In the genomic region with DNA sequence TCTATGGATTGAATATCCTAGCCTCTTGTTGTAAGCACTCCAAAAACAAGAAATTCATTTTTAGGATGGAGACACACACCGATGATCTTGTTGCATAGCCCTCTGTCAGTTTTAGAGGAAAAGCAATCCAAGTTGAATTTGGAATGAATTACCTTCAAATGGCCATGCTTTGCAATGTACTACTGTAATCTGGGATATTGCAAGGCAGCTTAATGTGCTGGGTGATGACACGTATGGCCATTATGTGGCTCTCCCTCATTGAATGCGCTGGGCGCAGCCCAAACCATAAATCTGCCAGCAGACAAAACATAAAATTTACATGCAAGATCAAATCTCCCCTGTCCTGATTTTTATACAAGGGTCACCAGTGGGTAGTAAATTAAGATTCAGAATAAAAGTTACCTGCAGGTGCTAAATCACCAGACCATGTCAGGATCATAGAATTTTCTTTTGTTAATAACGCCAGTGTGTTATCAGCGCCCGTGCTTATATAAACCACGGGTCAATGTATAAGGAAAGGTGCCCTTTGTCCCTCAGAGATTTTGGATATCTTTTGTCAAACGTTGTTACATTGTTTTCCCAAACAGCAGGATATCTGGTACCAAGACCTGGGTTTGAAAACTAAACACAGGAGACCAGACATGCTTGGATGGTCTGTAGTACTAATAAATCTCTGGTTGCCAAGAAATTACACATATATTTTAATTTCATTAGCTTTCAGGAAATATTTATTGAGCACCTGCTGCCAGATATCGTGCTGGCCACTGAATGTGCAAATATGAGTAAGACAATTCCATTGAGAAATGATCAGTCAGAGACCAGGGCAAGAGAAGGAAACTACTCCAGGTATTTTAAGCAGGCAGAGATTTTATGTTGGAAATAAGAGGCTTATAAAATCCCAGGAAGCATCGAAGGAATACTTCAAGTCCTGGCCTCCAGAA, we compare ENCODE assay signal across 1 cellular context.
TF ChIP-seq lines count a peak whose summit lies in the region.

No MANE protein-coding gene starts in this region.

TF ChIP-seq in HEK293, 187 proteins besides CTCF, POLR2A, EP300 and RAD21 (continued from another document and continues in another):
- TF ChIP-seq, protein P1, sequence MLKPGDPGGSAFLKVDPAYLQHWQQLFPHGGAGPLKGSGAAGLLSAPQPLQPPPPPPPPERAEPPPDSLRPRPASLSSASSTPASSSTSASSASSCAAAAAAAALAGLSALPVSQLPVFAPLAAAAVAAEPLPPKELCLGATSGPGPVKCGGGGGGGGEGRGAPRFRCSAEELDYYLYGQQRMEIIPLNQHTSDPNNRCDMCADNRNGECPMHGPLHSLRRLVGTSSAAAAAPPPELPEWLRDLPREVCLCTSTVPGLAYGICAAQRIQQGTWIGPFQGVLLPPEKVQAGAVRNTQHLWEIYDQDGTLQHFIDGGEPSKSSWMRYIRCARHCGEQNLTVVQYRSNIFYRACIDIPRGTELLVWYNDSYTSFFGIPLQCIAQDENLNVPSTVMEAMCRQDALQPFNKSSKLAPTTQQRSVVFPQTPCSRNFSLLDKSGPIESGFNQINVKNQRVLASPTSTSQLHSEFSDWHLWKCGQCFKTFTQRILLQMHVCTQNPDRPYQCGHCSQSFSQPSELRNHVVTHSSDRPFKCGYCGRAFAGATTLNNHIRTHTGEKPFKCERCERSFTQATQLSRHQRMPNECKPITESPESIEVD (tag by site-specific recombination; IDR thresholded peaks at IDR 0.05) = peak; percentile 85
- peak; percentile 70 for TF ChIP-seq OSR2 (tag by site-specific recombination; IDR thresholded peaks at IDR 0.05)
- TF ChIP-seq ZNF416 (tag by site-specific recombination; IDR thresholded peaks at IDR 0.05) = no peak
- no peak for TF ChIP-seq SETDB1 (IDR thresholded peaks at IDR 0.05; ENCODE audit: insufficient read length, low read length)
- TF ChIP-seq, protein P2, sequence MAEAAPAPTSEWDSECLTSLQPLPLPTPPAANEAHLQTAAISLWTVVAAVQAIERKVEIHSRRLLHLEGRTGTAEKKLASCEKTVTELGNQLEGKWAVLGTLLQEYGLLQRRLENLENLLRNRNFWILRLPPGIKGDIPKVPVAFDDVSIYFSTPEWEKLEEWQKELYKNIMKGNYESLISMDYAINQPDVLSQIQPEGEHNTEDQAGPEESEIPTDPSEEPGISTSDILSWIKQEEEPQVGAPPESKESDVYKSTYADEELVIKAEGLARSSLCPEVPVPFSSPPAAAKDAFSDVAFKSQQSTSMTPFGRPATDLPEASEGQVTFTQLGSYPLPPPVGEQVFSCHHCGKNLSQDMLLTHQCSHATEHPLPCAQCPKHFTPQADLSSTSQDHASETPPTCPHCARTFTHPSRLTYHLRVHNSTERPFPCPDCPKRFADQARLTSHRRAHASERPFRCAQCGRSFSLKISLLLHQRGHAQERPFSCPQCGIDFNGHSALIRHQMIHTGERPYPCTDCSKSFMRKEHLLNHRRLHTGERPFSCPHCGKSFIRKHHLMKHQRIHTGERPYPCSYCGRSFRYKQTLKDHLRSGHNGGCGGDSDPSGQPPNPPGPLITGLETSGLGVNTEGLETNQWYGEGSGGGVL (tag by site-specific recombination; IDR thresholded peaks at IDR 0.05) = no peak
- no peak for TF ChIP-seq SP3 (tag by site-specific recombination; IDR thresholded peaks at IDR 0.05)
- no peak for TF ChIP-seq ZBTB7A (tag by site-specific recombination; IDR thresholded peaks at IDR 0.05; ENCODE audit: low read depth)
- TF ChIP-seq ZNF544 (tag by site-specific recombination; IDR thresholded peaks at IDR 0.05) = no peak
- TF ChIP-seq, protein P3, sequence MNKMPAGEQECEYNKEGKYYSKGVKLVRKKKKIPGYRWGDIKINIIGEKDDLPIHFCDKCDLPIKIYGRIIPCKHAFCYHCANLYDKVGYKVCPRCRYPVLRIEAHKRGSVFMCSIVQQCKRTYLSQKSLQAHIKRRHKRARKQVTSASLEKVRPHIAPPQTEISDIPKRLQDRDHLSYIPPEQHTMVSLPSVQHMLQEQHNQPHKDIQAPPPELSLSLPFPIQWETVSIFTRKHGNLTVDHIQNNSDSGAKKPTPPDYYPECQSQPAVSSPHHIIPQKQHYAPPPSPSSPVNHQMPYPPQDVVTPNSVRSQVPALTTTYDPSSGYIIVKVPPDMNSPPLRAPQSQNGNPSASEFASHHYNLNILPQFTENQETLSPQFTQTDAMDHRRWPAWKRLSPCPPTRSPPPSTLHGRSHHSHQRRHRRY (tag by site-specific recombination; IDR thresholded peaks at IDR 0.05) = no peak
- peak; percentile 65; the same call in 1 of the 2 replicates for TF ChIP-seq IKZF3 (tag by site-specific recombination; IDR thresholded peaks at IDR 0.05)
- no peak for TF ChIP-seq ZNF274 (IDR thresholded peaks at IDR 0.05; ENCODE audit: low read length)
- no peak for TF ChIP-seq ZNF274 (tag by site-specific recombination; IDR thresholded peaks at IDR 0.05; ENCODE audit: borderline replicate concordance)
- TF ChIP-seq, protein P4, sequence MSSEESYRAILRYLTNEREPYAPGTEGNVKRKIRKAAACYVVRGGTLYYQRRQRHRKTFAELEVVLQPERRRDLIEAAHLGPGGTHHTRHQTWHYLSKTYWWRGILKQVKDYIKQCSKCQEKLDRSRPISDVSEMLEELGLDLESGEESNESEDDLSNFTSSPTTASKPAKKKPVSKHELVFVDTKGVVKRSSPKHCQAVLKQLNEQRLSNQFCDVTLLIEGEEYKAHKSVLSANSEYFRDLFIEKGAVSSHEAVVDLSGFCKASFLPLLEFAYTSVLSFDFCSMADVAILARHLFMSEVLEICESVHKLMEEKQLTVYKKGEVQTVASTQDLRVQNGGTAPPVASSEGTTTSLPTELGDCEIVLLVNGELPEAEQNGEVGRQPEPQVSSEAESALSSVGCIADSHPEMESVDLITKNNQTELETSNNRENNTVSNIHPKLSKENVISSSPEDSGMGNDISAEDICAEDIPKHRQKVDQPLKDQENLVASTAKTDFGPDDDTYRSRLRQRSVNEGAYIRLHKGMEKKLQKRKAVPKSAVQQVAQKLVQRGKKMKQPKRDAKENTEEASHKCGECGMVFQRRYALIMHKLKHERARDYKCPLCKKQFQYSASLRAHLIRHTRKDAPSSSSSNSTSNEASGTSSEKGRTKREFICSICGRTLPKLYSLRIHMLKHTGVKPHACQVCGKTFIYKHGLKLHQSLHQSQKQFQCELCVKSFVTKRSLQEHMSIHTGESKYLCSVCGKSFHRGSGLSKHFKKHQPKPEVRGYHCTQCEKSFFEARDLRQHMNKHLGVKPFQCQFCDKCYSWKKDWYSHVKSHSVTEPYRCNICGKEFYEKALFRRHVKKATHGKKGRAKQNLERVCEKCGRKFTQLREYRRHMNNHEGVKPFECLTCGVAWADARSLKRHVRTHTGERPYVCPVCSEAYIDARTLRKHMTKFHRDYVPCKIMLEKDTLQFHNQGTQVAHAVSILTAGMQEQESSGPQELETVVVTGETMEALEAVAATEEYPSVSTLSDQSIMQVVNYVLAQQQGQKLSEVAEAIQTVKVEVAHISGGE (tag by site-specific recombination; conservative IDR thresholded peaks at IDR 0.05; ENCODE audit: low read depth) = no peak
- 0 out of 2 replicates have a peak, but pooled peaks have one; percentile 23 for TF ChIP-seq ZNF596 (tag by site-specific recombination; IDR thresholded peaks at IDR 0.05)
- TF ChIP-seq, protein P5, sequence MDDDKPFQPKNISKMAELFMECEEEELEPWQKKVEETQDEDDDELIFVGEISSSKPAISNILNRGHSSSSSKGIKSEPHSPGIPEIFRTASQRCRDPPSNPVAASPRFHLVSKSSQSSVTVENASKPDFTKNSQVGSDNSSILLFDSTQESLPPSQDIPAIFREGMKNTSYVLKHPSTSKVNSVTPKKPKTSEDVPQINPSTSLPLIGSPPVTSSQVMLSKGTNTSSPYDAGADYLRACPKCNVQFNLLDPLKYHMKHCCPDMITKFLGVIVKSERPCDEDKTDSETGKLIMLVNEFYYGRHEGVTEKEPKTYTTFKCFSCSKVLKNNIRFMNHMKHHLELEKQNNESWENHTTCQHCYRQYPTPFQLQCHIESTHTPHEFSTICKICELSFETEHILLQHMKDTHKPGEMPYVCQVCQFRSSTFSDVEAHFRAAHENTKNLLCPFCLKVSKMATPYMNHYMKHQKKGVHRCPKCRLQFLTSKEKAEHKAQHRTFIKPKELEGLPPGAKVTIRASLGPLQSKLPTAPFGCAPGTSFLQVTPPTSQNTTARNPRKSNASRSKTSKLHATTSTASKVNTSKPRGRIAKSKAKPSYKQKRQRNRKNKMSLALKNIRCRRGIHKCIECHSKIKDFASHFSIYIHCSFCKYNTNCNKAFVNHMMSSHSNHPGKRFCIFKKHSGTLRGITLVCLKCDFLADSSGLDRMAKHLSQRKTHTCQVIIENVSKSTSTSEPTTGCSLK (tag by site-specific recombination; IDR thresholded peaks at IDR 0.05) = no peak
- TF ChIP-seq ZNF843 (tag by site-specific recombination; IDR thresholded peaks at IDR 0.05) = peak; percentile 86
- TF ChIP-seq, protein P6, sequence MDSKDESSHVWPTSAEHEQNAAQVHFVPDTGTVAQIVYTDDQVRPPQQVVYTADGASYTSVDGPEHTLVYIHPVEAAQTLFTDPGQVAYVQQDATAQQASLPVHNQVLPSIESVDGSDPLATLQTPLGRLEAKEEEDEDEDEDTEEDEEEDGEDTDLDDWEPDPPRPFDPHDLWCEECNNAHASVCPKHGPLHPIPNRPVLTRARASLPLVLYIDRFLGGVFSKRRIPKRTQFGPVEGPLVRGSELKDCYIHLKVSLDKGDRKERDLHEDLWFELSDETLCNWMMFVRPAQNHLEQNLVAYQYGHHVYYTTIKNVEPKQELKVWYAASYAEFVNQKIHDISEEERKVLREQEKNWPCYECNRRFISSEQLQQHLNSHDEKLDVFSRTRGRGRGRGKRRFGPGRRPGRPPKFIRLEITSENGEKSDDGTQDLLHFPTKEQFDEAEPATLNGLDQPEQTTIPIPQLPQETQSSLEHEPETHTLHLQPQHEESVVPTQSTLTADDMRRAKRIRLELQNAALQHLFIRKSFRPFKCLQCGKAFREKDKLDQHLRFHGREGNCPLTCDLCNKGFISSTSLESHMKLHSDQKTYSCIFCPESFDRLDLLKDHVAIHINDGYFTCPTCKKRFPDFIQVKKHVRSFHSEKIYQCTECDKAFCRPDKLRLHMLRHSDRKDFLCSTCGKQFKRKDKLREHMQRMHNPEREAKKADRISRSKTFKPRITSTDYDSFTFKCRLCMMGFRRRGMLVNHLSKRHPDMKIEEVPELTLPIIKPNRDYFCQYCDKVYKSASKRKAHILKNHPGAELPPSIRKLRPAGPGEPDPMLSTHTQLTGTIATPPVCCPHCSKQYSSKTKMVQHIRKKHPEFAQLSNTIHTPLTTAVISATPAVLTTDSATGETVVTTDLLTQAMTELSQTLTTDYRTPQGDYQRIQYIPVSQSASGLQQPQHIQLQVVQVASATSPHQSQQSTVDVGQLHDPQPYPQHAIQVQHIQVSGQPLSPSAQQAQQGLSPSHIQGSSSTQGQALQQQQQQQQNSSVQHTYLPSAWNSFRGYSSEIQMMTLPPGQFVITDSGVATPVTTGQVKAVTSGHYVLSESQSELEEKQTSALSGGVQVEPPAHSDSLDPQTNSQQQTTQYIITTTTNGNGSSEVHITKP (tag by site-specific recombination; IDR thresholded peaks at IDR 0.05) = peak; percentile 29; the same call in 1 of the 2 replicates
- TF ChIP-seq, protein P7, sequence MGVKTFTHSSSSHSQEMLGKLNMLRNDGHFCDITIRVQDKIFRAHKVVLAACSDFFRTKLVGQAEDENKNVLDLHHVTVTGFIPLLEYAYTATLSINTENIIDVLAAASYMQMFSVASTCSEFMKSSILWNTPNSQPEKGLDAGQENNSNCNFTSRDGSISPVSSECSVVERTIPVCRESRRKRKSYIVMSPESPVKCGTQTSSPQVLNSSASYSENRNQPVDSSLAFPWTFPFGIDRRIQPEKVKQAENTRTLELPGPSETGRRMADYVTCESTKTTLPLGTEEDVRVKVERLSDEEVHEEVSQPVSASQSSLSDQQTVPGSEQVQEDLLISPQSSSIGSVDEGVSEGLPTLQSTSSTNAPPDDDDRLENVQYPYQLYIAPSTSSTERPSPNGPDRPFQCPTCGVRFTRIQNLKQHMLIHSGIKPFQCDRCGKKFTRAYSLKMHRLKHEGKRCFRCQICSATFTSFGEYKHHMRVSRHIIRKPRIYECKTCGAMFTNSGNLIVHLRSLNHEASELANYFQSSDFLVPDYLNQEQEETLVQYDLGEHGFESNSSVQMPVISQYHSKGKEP (tag by site-specific recombination; IDR thresholded peaks at IDR 0.05) = peak; percentile 92
- TF ChIP-seq ZNF394 (tag by site-specific recombination; IDR thresholded peaks at IDR 0.05; ENCODE audit: borderline replicate concordance) = no peak
- peak; percentile 81; the same call in 1 of the 2 replicates for TF ChIP-seq TCF7L2 (IDR thresholded peaks at IDR 0.05; ENCODE audit: borderline replicate concordance, low read depth, low read length)
- TF ChIP-seq ZSCAN30 (tag by site-specific recombination; IDR thresholded peaks at IDR 0.05) = peak; percentile 90
- no peak for TF ChIP-seq ZNF2 (tag by site-specific recombination; IDR thresholded peaks at IDR 0.05)
- TF ChIP-seq ZNF292 (tag by site-specific recombination; IDR thresholded peaks at IDR 0.05; ENCODE audit: borderline replicate concordance, low read depth) = no peak
- TF ChIP-seq, protein P8, sequence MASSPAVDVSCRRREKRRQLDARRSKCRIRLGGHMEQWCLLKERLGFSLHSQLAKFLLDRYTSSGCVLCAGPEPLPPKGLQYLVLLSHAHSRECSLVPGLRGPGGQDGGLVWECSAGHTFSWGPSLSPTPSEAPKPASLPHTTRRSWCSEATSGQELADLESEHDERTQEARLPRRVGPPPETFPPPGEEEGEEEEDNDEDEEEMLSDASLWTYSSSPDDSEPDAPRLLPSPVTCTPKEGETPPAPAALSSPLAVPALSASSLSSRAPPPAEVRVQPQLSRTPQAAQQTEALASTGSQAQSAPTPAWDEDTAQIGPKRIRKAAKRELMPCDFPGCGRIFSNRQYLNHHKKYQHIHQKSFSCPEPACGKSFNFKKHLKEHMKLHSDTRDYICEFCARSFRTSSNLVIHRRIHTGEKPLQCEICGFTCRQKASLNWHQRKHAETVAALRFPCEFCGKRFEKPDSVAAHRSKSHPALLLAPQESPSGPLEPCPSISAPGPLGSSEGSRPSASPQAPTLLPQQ (tag by site-specific recombination; IDR thresholded peaks at IDR 0.05) = peak; percentile 62; the same call in 1 of the 2 replicates
- TF ChIP-seq ZNF626 (tag by site-specific recombination; IDR thresholded peaks at IDR 0.05) = no peak
- no peak for TF ChIP-seq ZNF302 (tag by site-specific recombination; IDR thresholded peaks at IDR 0.05; ENCODE audit: low read depth)
- no peak for TF ChIP-seq ZNF791 (tag by site-specific recombination; IDR thresholded peaks at IDR 0.05)
- TF ChIP-seq ZNF366 (tag by site-specific recombination; conservative IDR thresholded peaks at IDR 0.05) = 0 out of 2 replicates have a peak, but pooled peaks have one; percentile 24
